ENCODE assay signal across 17 cellular contexts in genomic region chr15:28932361-28932760, GRCh38.
"Had no signal": no experiment of that assay in that cellular context is flagged by ENCODE, and none has a peak within 500 bp of the region (broad histone marks: within the 10 kb centered on the region; RNA-seq: fewer than 3 reads in every experiment).

No MANE protein-coding gene starts in this region.

- ATAC-seq: foreskin keratinocyte, left colon had no signal

- H3K36me3 ChIP-seq: neutrophil, thyroid gland, upper lobe of left lung, vagina had no signal

- H2AFZ ChIP-seq: hepatocyte had no signal

- H3K36me3 Mint-ChIP-seq: naive B cell had no signal

- FAIRE-seq: endothelial cell of umbilical vein, small intestine had no signal

- H3K27me3 ChIP-seq: foreskin keratinocyte, hepatocyte, thyroid gland, upper lobe of left lung, vagina had no signal

- DNase-seq: effector CD4-positive, alpha-beta T cell; endodermal cell; erythroblast; foreskin keratinocyte; mesendoderm; naive B cell; small intestine; stimulated activated CD4-positive, alpha-beta T cell treated with anti-CD3 and anti-CD28 coated beads, Interleukin-2, amount 100 ng/mL, for 48 hours; stimulated activated naive CD4-positive, alpha-beta T cell treated with Interleukin-2 at 50 U/mL for 16 hours; thyroid gland; upper lobe of left lung had no signal

- H3K9me3 ChIP-seq: neutrophil, thyroid gland, upper lobe of left lung, vagina had no signal

- H3K27ac ChIP-seq: coronary artery, foreskin keratinocyte, hepatocyte, neutrophil, thyroid gland, upper lobe of left lung, vagina had no signal

- H3K4me3 ChIP-seq: coronary artery, hepatocyte, thyroid gland, upper lobe of left lung, vagina had no signal

- H3K79me2 ChIP-seq: hepatocyte had no signal

- H3K4me2 ChIP-seq: hepatocyte had no signal

- H3K4me1 ChIP-seq: foreskin keratinocyte, thyroid gland, upper lobe of left lung, vagina had no signal

- H3K4me3 Mint-ChIP-seq: endodermal cell, naive B cell had no signal

- H3K27ac Mint-ChIP-seq: endodermal cell, naive B cell had no signal

- H3K4me1 Mint-ChIP-seq: naive B cell had no signal
